Comparison of ENCODE assay signal across 23 cellular contexts in genomic region chr18:62578980-62579511, GRCh38.
"Had no signal": no experiment of that assay in that cellular context is flagged by ENCODE, and none has a peak within 500 bp of the region (broad histone marks: within the 10 kb centered on the region; RNA-seq: fewer than 3 reads in every experiment).

No MANE protein-coding gene starts in this region.

- H3K27ac ChIP-seq: coronary artery, foreskin keratinocyte, hepatocyte, parathyroid adenoma, right lobe of liver, testis, vagina had no signal

- H3K9me3 Mint-ChIP-seq: activated naive CD8-positive, alpha-beta T cell treated with anti-CD3 and anti-CD28 coated beads for 36 hours; activated T-cell treated with anti-CD3 and anti-CD28 coated beads, Interleukin-2, amount 50 U/mL, for 4 hours; immature natural killer cell; type B pancreatic cell; WTC11 had no signal

- H3K9me3 ChIP-seq: right lobe of liver, testis, vagina had no signal

- H3K27ac Mint-ChIP-seq: activated naive CD8-positive, alpha-beta T cell treated with anti-CD3 and anti-CD28 coated beads for 36 hours; nephron progenitor cell; type B pancreatic cell; WTC11 had no signal

- H3K27me3 ChIP-seq: foreskin keratinocyte, hepatocyte, right lobe of liver, testis, vagina had no signal

- ATAC-seq: activated T-cell treated with anti-CD3 and anti-CD28 coated beads, Interleukin-2, amount 50 U/mL, for 4 hours; foreskin keratinocyte; WTC11 had no signal

- DNase-seq: activated CD4-positive, alpha-beta T cell treated with anti-CD3 and anti-CD28 coated beads, Interleukin-2, amount 50 U/mL, for 48 hours; activated CD8-positive, alpha-beta memory T cell treated with anti-CD3 and anti-CD28 coated beads, Interleukin-2, amount 50 U/mL, for 48 hours; activated naive CD4-positive, alpha-beta T cell treated with Interleukin-2 at 50 U/mL for 16 hours; activated naive CD8-positive, alpha-beta T cell treated with anti-CD3 and anti-CD28 coated beads for 36 hours; activated T-cell treated with anti-CD3 and anti-CD28 coated beads, Interleukin-2, amount 50 U/mL, for 4 hours; foreskin keratinocyte; immature natural killer cell; midbrain; nephron progenitor cell; right lobe of liver; stimulated activated CD4-positive, alpha-beta T cell treated with anti-CD3 and anti-CD28 coated beads, Interleukin-2, amount 100 ng/mL, for 48 hours; stimulated activated CD8-positive, alpha-beta memory T cell treated with anti-CD3 and anti-CD28 coated beads, Interleukin-4, amount 100 ng/mL, for 48 hours; stimulated activated naive CD4-positive, alpha-beta T cell; T-helper 1 cell; T-helper 9 cell; testis had no signal

- H3K27me3 Mint-ChIP-seq: activated naive CD8-positive, alpha-beta T cell treated with anti-CD3 and anti-CD28 coated beads for 36 hours; type B pancreatic cell had no signal

- H3K4me3 ChIP-seq: coronary artery, hepatocyte, right lobe of liver, smooth muscle cell, testis, vagina had no signal

- H3K4me1 ChIP-seq: foreskin keratinocyte, parathyroid adenoma had no signal

- H3K4me3 Mint-ChIP-seq: activated naive CD8-positive, alpha-beta T cell treated with anti-CD3 and anti-CD28 coated beads for 36 hours; activated T-cell treated with anti-CD3 and anti-CD28 coated beads, Interleukin-2, amount 50 U/mL, for 4 hours; immature natural killer cell; nephron progenitor cell; type B pancreatic cell; WTC11 had no signal
